ENCODE assay signal across 19 cellular contexts in genomic region chr3:114721864-114722263, GRCh38.
DNase-seq lines count a peak whose midpoint lies in the region; ATAC-seq, FAIRE-seq and TF ChIP-seq lines count a peak whose summit lies in the region.
"Had no signal": no experiment of that assay in that cellular context is flagged by ENCODE, and none has a peak within 500 bp of the region (broad histone marks: within the 10 kb centered on the region; RNA-seq: fewer than 3 reads in every experiment).

No MANE protein-coding gene starts in this region.

- no peak for TF ChIP-seq POLR2A in A549 (IDR thresholded peaks at IDR 0.05; ENCODE audit: low read length)

- no peaks in the 10 kb centered on the region for H3K36me3 ChIP-seq in osteoblast (ENCODE audit: insufficient read depth, low read length)
- H3K36me3 ChIP-seq: colonic mucosa, heart left ventricle had no signal

- TF ChIP-seq EP300 in A549 (IDR thresholded peaks at IDR 0.05): no peak

- WGBS in A549 (ENCODE audit: missing lambda C conversion rate): 89% methylated on average over 2 of the region's 2 CpGs

- no peaks in the 10 kb centered on the region for H4K20me1 ChIP-seq in osteoblast (ENCODE audit: insufficient read depth, low read length)

- H3K27me3 ChIP-seq in osteoblast (ENCODE audit: insufficient read depth, low read length): no peaks in the 10 kb centered on the region
- H3K27me3 ChIP-seq: colonic mucosa, heart left ventricle had no signal

- POLR2A ChIA-PET in A549 (lab: Yijun Ruan, JAX): no interaction called here

- TF ChIP-seq CTCF in A549 (IDR thresholded peaks at IDR 0.05): no peak
- no peak for TF ChIP-seq CTCF in osteoblast (IDR thresholded peaks at IDR 0.05; ENCODE audit: extremely low read depth, low read depth, low read length)

- H3K4me3 ChIP-seq in A549: no peak overlapping the region
- H3K4me3 ChIP-seq in osteoblast (ENCODE audit: insufficient read depth, low read length): no peak overlapping the region
- H3K4me3 ChIP-seq: colonic mucosa, heart left ventricle had no signal

- TF ChIP-seq RAD21 in A549 (conservative IDR thresholded peaks at IDR 0.05 in 1 of 2, IDR thresholded peaks at IDR 0.05 in 1 of 2): no peak

- H2AFZ ChIP-seq in osteoblast (ENCODE audit: low read length): no peak overlapping the region
- H2AFZ ChIP-seq: parathyroid adenoma had no signal

- no peaks in the 10 kb centered on the region for H3K79me2 ChIP-seq in osteoblast (ENCODE audit: insufficient read depth, low read length)
- H3K79me2 ChIP-seq: parathyroid adenoma had no signal

- H3K4me1 ChIP-seq in A549 (peaks cover 55% of the 10 kb centered on the region), osteoblast (ENCODE audit: insufficient read depth, low read length) (no peaks in the 10 kb centered on the region)
- H3K4me1 ChIP-seq: colonic mucosa, parathyroid adenoma had no signal

- ATAC-seq in A549 (no peak), GM18858 (IDR thresholded peaks at IDR 0.05; ENCODE audit: unreplicated experiment) (peak; percentile 82), GM21737 (IDR thresholded peaks at IDR 0.05; ENCODE audit: unreplicated experiment) (peak; percentile 60), HG03442 (IDR thresholded peaks at IDR 0.05; ENCODE audit: unreplicated experiment) (peak; percentile 46)
- ATAC-seq: heart left ventricle, WTC11 had no signal

- DNase-seq in A549 (ENCODE audit: low read depth in 1 of 2, low spot score in 1 of 2) (no peak), occipital lobe (lab: John Stamatoyannopoulos, UW) (no peak), DMS 273 treated with DMSO at 0.1 percent for 48 hours (lab: John Stamatoyannopoulos, UW) (no peak), osteoblast (ENCODE audit: insufficient read length, low spot score, missing footprints) (no peak), NCI-H524 (lab: John Stamatoyannopoulos, UW) (no peak)
- DNase-seq: activated T-cell treated with anti-CD3 and anti-CD28 coated beads for 4 hours, colonic mucosa, heart left ventricle, kidney glomerular epithelial cell, NCI-H1930, NCI-H526 treated with DMSO at 0.1 percent for 48 hours, substantia nigra had no signal

- H3K9me3 ChIP-seq in A549 (no peaks in the 10 kb centered on the region), osteoblast (ENCODE audit: low read depth, low read length) (no peaks in the 10 kb centered on the region)
- H3K9me3 ChIP-seq: colonic mucosa, heart left ventricle had no signal

- H3K27ac ChIP-seq in A549 (no peak overlapping the region), osteoblast (ENCODE audit: low read depth, low read length) (no peak overlapping the region)
- H3K27ac ChIP-seq: colonic mucosa, heart left ventricle, parathyroid adenoma had no signal

- no peak for FAIRE-seq in A549 (lab: Jason Lieb, UNC)
- FAIRE-seq: D721Med, RCC 7860 had no signal

- CTCF ChIA-PET in A549 (lab: Yijun Ruan, JAX): no interaction called here

- H3K4me2 ChIP-seq in A549 (peak overlapping the region; percentile 25; the same call in 2 of the 3 replicates), osteoblast (ENCODE audit: insufficient read depth, low read length) (no peak overlapping the region)

TF ChIP-seq in A549, 52 proteins besides CTCF, POLR2A, EP300 and RAD21:
- no peak for TF ChIP-seq CHD4 (IDR thresholded peaks at IDR 0.05; ENCODE audit: borderline replicate concordance)

Comparison
In these comparisons a context has a peak if more than half of its experiments do, and no peak if none do; other contexts are left out.
1. ATAC-seq: peak in GM18858 (single experiment), GM21737 (single experiment) and HG03442 (single experiment); none in A549 (0 of 2).